ENCODE assay signal across 11 cellular contexts in genomic region chr17:82461827-82462524, GRCh38. TPM values are rescaled to one million over a fixed set of nuclear protein-coding genes. Genes with fewer than 3 reads are reported as not detected.
DNase-seq lines count a peak whose midpoint lies in the region; FAIRE-seq lines count a peak whose summit lies in the region.
"Had no signal": no experiment of that assay in that cellular context is flagged by ENCODE, and none has a peak within 500 bp of the region (broad histone marks: within the 10 kb centered on the region; RNA-seq: fewer than 3 reads in every experiment).

No MANE protein-coding gene starts in this region.

- H3K36me3 Mint-ChIP-seq in activated naive CD4-positive, alpha-beta T cell treated with anti-CD3 and anti-CD28 coated beads, Interleukin-2, amount 50 U/mL, for 24 hours, result peaks cover 14% of the 10 kb centered on the region
- H3K36me3 Mint-ChIP-seq in dendritic cell treated with granulocyte-macrophage colony-stimulating factor and Interleukin-4, amounts not matched to agents 40 ng/mL and 50 ng/mL, for 4 days (ENCODE audit: low read depth), result peaks cover 79% of the 10 kb centered on the region

- H3K9me3 Mint-ChIP-seq in activated naive CD4-positive, alpha-beta T cell treated with anti-CD3 and anti-CD28 coated beads, Interleukin-2, amount 50 U/mL, for 24 hours, result no peaks in the 10 kb centered on the region
- H3K9me3 Mint-ChIP-seq in dendritic cell treated with granulocyte-macrophage colony-stimulating factor and Interleukin-4, amounts not matched to agents 40 ng/mL and 50 ng/mL, for 4 days, result no peaks in the 10 kb centered on the region

- H3K4me3 Mint-ChIP-seq in activated naive CD4-positive, alpha-beta T cell treated with anti-CD3 and anti-CD28 coated beads, Interleukin-2, amount 50 U/mL, for 24 hours, result no peak overlapping the region
- no peak overlapping the region for H3K4me3 Mint-ChIP-seq in dendritic cell treated with granulocyte-macrophage colony-stimulating factor and Interleukin-4, amounts not matched to agents 40 ng/mL and 50 ng/mL, for 4 days

- no peak for FAIRE-seq in frontal cortex (lab: Jason Lieb, UNC)

- peak overlapping the region; percentile 24 for H3K27ac Mint-ChIP-seq in activated naive CD4-positive, alpha-beta T cell treated with anti-CD3 and anti-CD28 coated beads, Interleukin-2, amount 50 U/mL, for 24 hours
- peak overlapping the region; percentile 7 for H3K27ac Mint-ChIP-seq in dendritic cell treated with granulocyte-macrophage colony-stimulating factor and Interleukin-4, amounts not matched to agents 40 ng/mL and 50 ng/mL, for 4 days

- no peak for DNase-seq in activated naive CD4-positive, alpha-beta T cell treated with Interleukin-2 at 50 U/mL for 16 hours
- DNase-seq in NCI-H2196 treated with DMSO at 0.1 percent for 48 hours (lab: John Stamatoyannopoulos, UW; ENCODE audit: unreplicated experiment), result peak; percentile 99
- peak; percentile 67 for DNase-seq in posterior vena cava (ENCODE audit: low spot score)
- no peak for DNase-seq in stimulated activated CD4-positive, alpha-beta T cell treated with anti-CD3 and anti-CD28 coated beads, Interleukin-2, amount 100 ng/mL, for 48 hours
- DNase-seq in NCI-H2081 treated with DMSO at 0.1 percent for 48 hours (lab: John Stamatoyannopoulos, UW), result no peak
- no peak for DNase-seq in frontal cortex (ENCODE audit: low spot score in 2 of 2)
- DNase-seq: activated T-cell treated with anti-CD3 and anti-CD28 coated beads, Interleukin-2, amount 50 U/mL, for 1 hour; caudate nucleus; KG1 had no signal

- H3K4me1 Mint-ChIP-seq in activated naive CD4-positive, alpha-beta T cell treated with anti-CD3 and anti-CD28 coated beads, Interleukin-2, amount 50 U/mL, for 24 hours, result peaks cover 48% of the 10 kb centered on the region
- H3K4me1 Mint-ChIP-seq in dendritic cell treated with granulocyte-macrophage colony-stimulating factor and Interleukin-4, amounts not matched to agents 40 ng/mL and 50 ng/mL, for 4 days (ENCODE audit: low read depth), result peaks cover 44% of the 10 kb centered on the region

- intact Hi-C loops in dendritic cell treated with granulocyte-macrophage colony-stimulating factor and Interleukin-4, amounts not matched to agents 40 ng/mL and 50 ng/mL, for 4 days (cut with micrococcal nuclease), result no loop called here
- intact Hi-C loops in posterior vena cava (cut with DNase I), result no loop called here

- no peaks in the 10 kb centered on the region for H3K27me3 Mint-ChIP-seq in activated naive CD4-positive, alpha-beta T cell treated with anti-CD3 and anti-CD28 coated beads, Interleukin-2, amount 50 U/mL, for 24 hours
- H3K27me3 Mint-ChIP-seq in dendritic cell treated with granulocyte-macrophage colony-stimulating factor and Interleukin-4, amounts not matched to agents 40 ng/mL and 50 ng/mL, for 4 days, result no peaks in the 10 kb centered on the region

RNA-seq across cellular contexts. Expression of gene NARF, which starts 3.4 kb away (rescaled TPM):
- total RNA-seq in posterior vena cava (10 to 100 TPM; 34.2 to 37.1 TPM), frontal cortex (42.8 TPM)

RNA-seq across cellular contexts. Expression of gene CYBC1, which starts 11.4 kb away (rescaled TPM):
- total RNA-seq in posterior vena cava (10 to 100 TPM; 55.5 to 77.9 TPM), frontal cortex (19.2 TPM)

RNA-seq across cellular contexts. Expression of gene OGFOD3, which starts 43.6 kb away (rescaled TPM):
- 10 to 100 TPM; 21.0 to 26.8 TPM for total RNA-seq in posterior vena cava
- 15.9 TPM for total RNA-seq in frontal cortex

RNA-seq across cellular contexts. Expression of gene HEXD, which starts 43.8 kb away (rescaled TPM):
- total RNA-seq in posterior vena cava (10 to 100 TPM; 10.0 to 16.4 TPM), frontal cortex (14.3 TPM)

RNA-seq across cellular contexts. Expression of gene FOXK2, which starts 57.6 kb away (rescaled TPM):
- 10 to 100 TPM; 42.4 to 49.6 TPM for total RNA-seq in posterior vena cava
- total RNA-seq in frontal cortex, result 40.8 TPM

Comparison
In these comparisons a context has a peak if more than half of its experiments do, and no peak if none do; other contexts are left out.
1. DNase-seq: peak in NCI-H2196 treated with DMSO at 0.1 percent for 48 hours (single experiment) and posterior vena cava (single experiment); none in activated naive CD4-positive, alpha-beta T cell treated with Interleukin-2 at 50 U/mL for 16 hours (single experiment), stimulated activated CD4-positive, alpha-beta T cell treated with anti-CD3 and anti-CD28 coated beads, Interleukin-2, amount 100 ng/mL, for 48 hours (0 of 2), NCI-H2081 treated with DMSO at 0.1 percent for 48 hours (single experiment) and frontal cortex (0 of 2).